ENCODE assay signal across 15 cellular contexts in genomic region chr14:104352493-104353220, GRCh38.
"Had no signal": no experiment of that assay in that cellular context is flagged by ENCODE, and none has a peak within 500 bp of the region (broad histone marks: within the 10 kb centered on the region; RNA-seq: fewer than 3 reads in every experiment).

No MANE protein-coding gene starts in this region.

- H3K36me3 Mint-ChIP-seq: brain had no signal

- DNase-seq: activated B cell treated with CpG ODN at 0.5 μM for 24 hours; activated CD4-positive, alpha-beta T cell treated with anti-CD3 and anti-CD28 coated beads, Interleukin-2, amount 10 ng/mL, durations not matched to agents 7 days and 5 days; activated CD8-positive, alpha-beta memory T cell treated with anti-CD3 and anti-CD28 coated beads for 24 hours; activated T-cell treated with anti-CD3 and anti-CD28 coated beads, Interleukin-2, amount 50 U/mL, for 48 hours; dermis blood vessel endothelial cell; mammary epithelial cell; stimulated activated CD4-positive, alpha-beta T cell treated with anti-CD3 and anti-CD28 coated beads, Interleukin-15, amount 100 ng/mL, for 24 hours; stimulated activated CD4-positive, alpha-beta T cell treated with anti-CD3 and anti-CD28 coated beads, Interleukin-4, amount 100 ng/mL, for 24 hours had no signal

- H3K27me3 Mint-ChIP-seq: activated CD4-positive, alpha-beta T cell treated with anti-CD3 and anti-CD28 coated beads, Interleukin-2, amount 10 ng/mL, durations not matched to agents 7 days and 5 days; stimulated activated naive CD8-positive, alpha-beta T cell treated with anti-CD3 and anti-CD28 coated beads, Interleukin-15, Interleukin-2, amounts not matched to agents 100 ng/mL and 50 ng/mL, for 24 hours had no signal

- H3K4me1 Mint-ChIP-seq: activated B cell treated with CpG ODN at 0.5 μM for 24 hours; activated CD4-positive, alpha-beta T cell treated with anti-CD3 and anti-CD28 coated beads, Interleukin-2, amount 10 ng/mL, durations not matched to agents 7 days and 5 days had no signal

- H3K27ac Mint-ChIP-seq: activated B cell treated with CpG ODN at 0.5 μM for 24 hours; activated CD4-positive, alpha-beta T cell treated with anti-CD3 and anti-CD28 coated beads, Interleukin-2, amount 10 ng/mL, durations not matched to agents 7 days and 5 days; nephron; stimulated activated naive CD8-positive, alpha-beta T cell treated with anti-CD3 and anti-CD28 coated beads, Interleukin-15, Interleukin-2, amounts not matched to agents 100 ng/mL and 50 ng/mL, for 24 hours had no signal

- H3K27ac ChIP-seq: thoracic aorta had no signal

- H3K4me3 ChIP-seq: thoracic aorta had no signal

- H3K36me3 ChIP-seq: thoracic aorta had no signal

- H3K4me3 Mint-ChIP-seq: activated B cell treated with CpG ODN at 0.5 μM for 24 hours; activated CD4-positive, alpha-beta T cell treated with anti-CD3 and anti-CD28 coated beads, Interleukin-2, amount 10 ng/mL, durations not matched to agents 7 days and 5 days; brain; stimulated activated naive CD8-positive, alpha-beta T cell treated with anti-CD3 and anti-CD28 coated beads, Interleukin-15, Interleukin-2, amounts not matched to agents 100 ng/mL and 50 ng/mL, for 24 hours had no signal

- ATAC-seq: esophagus mucosa, left colon, SK-N-SH treated with all-trans-retinoic acid at 6 μM for 48 hours had no signal
